In the genomic region with DNA sequence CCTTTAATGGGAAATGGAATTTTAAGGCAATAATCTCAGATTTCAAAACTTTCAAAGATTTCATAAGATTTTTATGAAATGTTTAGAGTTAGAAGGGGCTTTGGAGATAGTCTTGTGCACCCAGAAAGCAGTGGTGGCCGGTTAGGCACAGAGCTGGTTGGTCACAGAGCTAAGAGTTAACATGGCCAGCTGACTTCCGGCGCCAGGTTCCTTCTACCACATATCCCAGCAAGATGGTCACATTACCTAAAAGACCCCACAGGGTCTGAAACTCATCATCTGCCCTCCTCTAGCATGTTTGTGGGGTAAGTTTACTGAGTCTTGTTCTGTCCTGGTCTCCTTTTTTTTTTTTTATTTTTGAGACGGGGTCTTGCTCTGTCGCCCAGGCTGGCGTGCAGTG, we compare ENCODE assay signal across 8 cellular contexts. TPM values are rescaled to one million over a fixed set of nuclear protein-coding genes. Genes with fewer than 3 reads are reported as not detected.
"Had no signal": no experiment of that assay in that cellular context is flagged by ENCODE, and none has a peak within 500 bp of the region (broad histone marks: within the 10 kb centered on the region; RNA-seq: fewer than 3 reads in every experiment).

No MANE protein-coding gene starts in this region.

- H3K4me3 Mint-ChIP-seq: HFFc6 had no signal

- H3K9me3 Mint-ChIP-seq: HFFc6 had no signal

- H3K4me3 ChIP-seq: GM23248, HAP-1 had no signal

- H3K9me3 ChIP-seq: HAP-1 had no signal

- H3K27ac Mint-ChIP-seq: HFFc6 had no signal

- H3K36me3 ChIP-seq: HAP-1 had no signal

- H3K4me1 ChIP-seq: HAP-1 had no signal

- H3K27ac ChIP-seq: GM23248, HL-60 had no signal

- H3K9ac ChIP-seq: GM23248 had no signal

- H2AFZ ChIP-seq: GM23248 had no signal

- DNase-seq: GM23248, GOT3, H7, HFFc6, IMR-90 had no signal

RNA-seq across cellular contexts. Expression of a gene that starts 19.3 kb away (rescaled TPM):
- total RNA-seq: GM23248, H4, H7, HFFc6, IMR-90 had no signal
- polyA plus RNA-seq: IMR-90 had no signal
